Comparison of ENCODE assay signal across 9 cellular contexts in the genomic region with DNA sequence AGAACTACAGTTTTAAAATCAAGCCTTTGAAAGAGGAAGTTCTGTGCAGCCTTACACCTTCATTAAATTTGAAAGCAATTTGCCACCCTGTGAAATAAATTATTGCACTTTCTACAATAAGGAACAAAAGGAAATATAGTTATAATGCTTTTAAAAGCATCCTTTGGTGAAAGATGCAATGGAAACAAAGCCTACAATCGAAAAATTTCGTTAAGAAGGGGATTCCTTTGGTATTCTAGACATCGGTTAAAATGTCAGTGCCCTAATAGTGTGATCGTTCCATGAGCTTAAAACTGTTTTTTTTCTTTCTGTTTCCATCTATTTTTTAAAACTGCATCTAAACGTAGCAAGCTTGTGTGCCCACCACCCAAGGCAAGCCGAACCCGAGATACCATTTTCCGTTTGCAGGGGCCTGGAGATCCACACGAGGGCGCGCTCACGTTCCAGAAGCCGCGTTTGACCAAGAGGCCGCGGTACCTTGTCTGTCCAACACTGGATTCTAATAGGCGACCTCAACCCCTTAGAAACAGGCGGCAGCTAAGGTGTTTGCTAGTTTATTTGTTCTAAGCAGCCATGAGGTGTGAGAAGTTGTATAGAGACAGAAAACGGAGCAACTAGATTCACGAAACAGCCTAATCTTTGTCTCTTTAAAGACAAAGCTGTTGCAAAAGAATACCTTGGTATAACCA. TPM values are rescaled to one million over a fixed set of nuclear protein-coding genes. Genes with fewer than 3 reads are reported as not detected.
A peak's percentile ranks its signal among the peaks of the same experiment; 100 is the strongest.
DNase-seq lines count a peak whose midpoint lies in the region; ATAC-seq, FAIRE-seq and TF ChIP-seq lines count a peak whose summit lies in the region.
"Had no signal": no experiment of that assay in that cellular context is flagged by ENCODE, and none has a peak within 500 bp of the region (broad histone marks: within the 10 kb centered on the region; RNA-seq: fewer than 3 reads in every experiment).

No MANE protein-coding gene starts in this region.

- WGBS in pancreas, 2 donors: 8 to 9% methylated on average over 20 of the region's 20 CpGs

- H3K27ac ChIP-seq in pancreas: no peak overlapping the region

- no peaks in the 10 kb centered on the region for H3K36me3 ChIP-seq in pancreas

- FAIRE-seq in A204.1 (lab: Jason Lieb, UNC) (peak; percentile 41), pancreas (lab: Jason Lieb, UNC) (no peak)
- FAIRE-seq: colon had no signal

- intact Hi-C loops in pancreas (cut with DNase I): no loop called here

- H3K4me3 ChIP-seq in cardiac fibroblast (replicated peaks in 1 of 2; ENCODE audit: low read depth in 2 of 2, low read length in 2 of 2) (no peak overlapping the region), pancreas (no peak overlapping the region)

- H3K36me3 Mint-ChIP-seq in activated T-helper 17 cell treated with anti-CD3 and anti-CD28 coated beads, Interleukin-2, amount 50 U/mL, for 72 hours (ENCODE audit: low read depth): peaks cover 13% of the 10 kb centered on the region

- H3K9me3 Mint-ChIP-seq in activated T-helper 17 cell treated with anti-CD3 and anti-CD28 coated beads, Interleukin-2, amount 50 U/mL, for 72 hours: peaks cover 4% of the 10 kb centered on the region

- ATAC-seq in pancreas: peak in 3 of 4 donors; percentile 47 to 70 (median 51)
- no peak for ATAC-seq in activated T-helper 17 cell treated with anti-CD3 and anti-CD28 coated beads, Interleukin-2, amount 50 U/mL, for 72 hours (replicated peaks)
- ATAC-seq in GM18498 (IDR thresholded peaks at IDR 0.05; ENCODE audit: unreplicated experiment): no peak

- no peaks in the 10 kb centered on the region for H3K9me3 ChIP-seq in pancreas

- TF ChIP-seq CTCF in GM12872 (IDR thresholded peaks at IDR 0.05; ENCODE audit: insufficient read depth, low read depth, low read length) (peak; percentile 82), cardiac fibroblast (IDR thresholded peaks at IDR 0.05; ENCODE audit: low read depth, low read length) (peak; percentile 57), pancreas (IDR thresholded peaks at IDR 0.05) (peak in 1 of 4 donors; percentile 22)

- H3K4me1 ChIP-seq in pancreas: no peaks in the 10 kb centered on the region

- H3K4me1 Mint-ChIP-seq in activated T-helper 17 cell treated with anti-CD3 and anti-CD28 coated beads, Interleukin-2, amount 50 U/mL, for 72 hours: peaks cover 9% of the 10 kb centered on the region

- H3K4me3 Mint-ChIP-seq in activated T-helper 17 cell treated with anti-CD3 and anti-CD28 coated beads, Interleukin-2, amount 50 U/mL, for 72 hours: no peak overlapping the region

- no peak overlapping the region for H3K27ac Mint-ChIP-seq in activated T-helper 17 cell treated with anti-CD3 and anti-CD28 coated beads, Interleukin-2, amount 50 U/mL, for 72 hours

- H3K27me3 ChIP-seq in pancreas: peaks cover 8 to 88% (median 25%) of the 10 kb centered on the region in 4 donors

- H3K27me3 Mint-ChIP-seq in activated T-helper 17 cell treated with anti-CD3 and anti-CD28 coated beads, Interleukin-2, amount 50 U/mL, for 72 hours: peaks cover 61% of the 10 kb centered on the region

- DNase-seq in NCI-H2227 treated with DMSO at 0.1 percent for 48 hours (lab: John Stamatoyannopoulos, UW) (peak; percentile 46), cardiac fibroblast (ENCODE audit: low read depth in 2 of 2) (peak; percentile 36 to 47), pancreas (peak in 1 of 6 donors; percentile 64), OCI-M2 (lab: John Stamatoyannopoulos, UW; ENCODE audit: unreplicated experiment) (no peak)

RNA-seq across cellular contexts. Expression of a gene that starts 4.0 kb away (rescaled TPM):
- total RNA-seq in pancreas: not detected
- polyA plus RNA-seq in pancreas: not detected
- not detected for total RNA-seq in activated T-helper 17 cell treated with anti-CD3 and anti-CD28 coated beads, Interleukin-2, amount 50 U/mL, for 72 hours

RNA-seq across cellular contexts. Expression of a gene that starts 5.5 kb away (rescaled TPM):
- not detected for total RNA-seq in pancreas
- not detected for polyA plus RNA-seq in pancreas
- not detected for total RNA-seq in activated T-helper 17 cell treated with anti-CD3 and anti-CD28 coated beads, Interleukin-2, amount 50 U/mL, for 72 hours

RNA-seq across cellular contexts. Expression of a gene that starts 11.4 kb away (rescaled TPM):
- under 1 TPM in 4 of 6 donors, not detected in 2; 0.12 to 0.47 (median 0.20) TPM for total RNA-seq in pancreas
- 1 to 10 TPM in 1 of 2 donors, under 1 TPM in 1; 0.49 to 1.1 TPM for polyA plus RNA-seq in pancreas
- total RNA-seq in activated T-helper 17 cell treated with anti-CD3 and anti-CD28 coated beads, Interleukin-2, amount 50 U/mL, for 72 hours: not detected

RNA-seq across cellular contexts. Expression of a gene that starts 11.5 kb away (rescaled TPM):
- total RNA-seq in pancreas: not detected
- not detected for polyA plus RNA-seq in pancreas
- not detected for total RNA-seq in activated T-helper 17 cell treated with anti-CD3 and anti-CD28 coated beads, Interleukin-2, amount 50 U/mL, for 72 hours

RNA-seq across cellular contexts. Expression of a gene that starts 18.4 kb away (rescaled TPM):
- under 1 TPM; 0.19 to 0.87 (median 0.61) TPM for total RNA-seq in pancreas
- 1 to 10 TPM in 1 of 2 donors, under 1 TPM in 1; 0.61 to 1.5 TPM for polyA plus RNA-seq in pancreas
- not detected for total RNA-seq in activated T-helper 17 cell treated with anti-CD3 and anti-CD28 coated beads, Interleukin-2, amount 50 U/mL, for 72 hours

Comparison
In these comparisons a context has a peak if more than half of its experiments do, and no peak if none do; other contexts are left out.
1. ATAC-seq: peak in pancreas (3 of 4); none in activated T-helper 17 cell treated with anti-CD3 and anti-CD28 coated beads, Interleukin-2, amount 50 U/mL, for 72 hours (single experiment) and GM18498 (single experiment).